In the genomic region with DNA sequence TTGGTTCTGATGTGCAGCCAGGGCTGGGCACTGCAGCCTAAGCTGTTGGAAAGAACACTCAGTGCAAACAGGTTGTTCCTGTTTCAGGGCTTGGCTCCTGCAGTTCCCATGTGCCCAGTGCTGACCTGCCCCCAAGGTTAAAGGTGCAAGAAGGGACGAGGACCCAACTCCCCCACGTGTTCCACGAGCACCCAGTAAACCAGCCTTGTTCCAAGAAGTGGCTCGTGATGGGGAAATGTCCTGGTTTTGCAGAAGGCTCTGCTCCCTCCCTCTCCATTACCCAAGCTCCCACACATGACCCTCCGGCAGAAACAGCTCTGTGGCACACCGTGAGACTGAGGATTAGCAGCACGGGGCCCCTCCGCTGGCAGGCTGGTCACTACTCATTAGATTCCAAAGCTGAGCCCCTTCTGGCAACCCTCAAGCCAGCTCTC, we compare ENCODE assay signal across 19 cellular contexts. TPM values are rescaled to one million over a fixed set of nuclear protein-coding genes. Genes with fewer than 3 reads are reported as not detected.
DNase-seq lines count a peak whose midpoint lies in the region; ATAC-seq and TF ChIP-seq lines count a peak whose summit lies in the region.
"Had no signal": no experiment of that assay in that cellular context is flagged by ENCODE, and none has a peak within 500 bp of the region (broad histone marks: within the 10 kb centered on the region; RNA-seq: fewer than 3 reads in every experiment).

No MANE protein-coding gene starts in this region.

- TF ChIP-seq CTCF in left ventricle myocardium inferior (IDR thresholded peaks at IDR 0.05; ENCODE audit: borderline replicate concordance) = no peak
- TF ChIP-seq CTCF in osteoblast (IDR thresholded peaks at IDR 0.05; ENCODE audit: extremely low read depth, low read depth, low read length) = no peak

- H3K4ac ChIP-seq in mesendoderm (ENCODE audit: low read depth, low read length) = no peak overlapping the region

- no peak overlapping the region for H4K8ac ChIP-seq in mesendoderm (ENCODE audit: low read depth, low read length)

- H3K9ac ChIP-seq in rectal smooth muscle tissue (ENCODE audit: low read length) (no peak overlapping the region), mesendoderm (ENCODE audit: low read length) (no peak overlapping the region)

- H3K27ac ChIP-seq in left ventricle myocardium inferior (replicated peaks) (peak overlapping the region; percentile 98), rectal smooth muscle tissue (ENCODE audit: low read depth, low read length) (peak overlapping the region; percentile 6), mesendoderm (ENCODE audit: low read depth, low read length) (no peak overlapping the region), osteoblast (ENCODE audit: low read depth, low read length) (no peak overlapping the region)
- H3K27ac ChIP-seq: brain microvascular endothelial cell, SJSA1 had no signal

- H3K23ac ChIP-seq in mesendoderm (ENCODE audit: low read length) = no peak overlapping the region

- no peaks in the 10 kb centered on the region for H3K79me1 ChIP-seq in mesendoderm (ENCODE audit: low read length)

- DNase-seq in Right ventricle myocardium inferior (ENCODE audit: missing footprints) (no peak), left cardiac atrium (no peak), left ventricle myocardium inferior (no peak), mesendoderm (no peak), osteoblast (ENCODE audit: insufficient read length, low spot score, missing footprints) (no peak), NCI-H146 treated with DMSO at 0.1 percent for 48 hours (lab: John Stamatoyannopoulos, UW; ENCODE audit: unreplicated experiment) (no peak)
- DNase-seq: ACHN, brain microvascular endothelial cell, foreskin melanocyte, KG1, NCI-H1105 treated with DMSO at 0.1 percent for 48 hours, NCI-H226, occipital lobe had no signal

- no peak overlapping the region for H4K5ac ChIP-seq in mesendoderm (ENCODE audit: low read length)

- H3K4me3 ChIP-seq in left ventricle myocardium inferior (peak overlapping the region; percentile 29), rectal smooth muscle tissue (ENCODE audit: low read length) (no peak overlapping the region), mesendoderm (ENCODE audit: low read length) (no peak overlapping the region), osteoblast (ENCODE audit: insufficient read depth, low read length) (no peak overlapping the region)
- H3K4me3 ChIP-seq: SJSA1 had no signal

- H2AK5ac ChIP-seq in mesendoderm (ENCODE audit: low read length) = no peak overlapping the region

- no peak overlapping the region for H2BK15ac ChIP-seq in mesendoderm (replicated peaks; ENCODE audit: low read depth)

- H2BK5ac ChIP-seq in mesendoderm (ENCODE audit: low read length) = no peak overlapping the region

- no peak overlapping the region for H2AFZ ChIP-seq in osteoblast (ENCODE audit: low read length)

- no peaks in the 10 kb centered on the region for H3K27me3 ChIP-seq in left ventricle myocardium inferior (ENCODE audit: low read depth)
- H3K27me3 ChIP-seq in rectal smooth muscle tissue (ENCODE audit: control insufficient read depth, insufficient read depth, low read length) = no peaks in the 10 kb centered on the region
- no peaks in the 10 kb centered on the region for H3K27me3 ChIP-seq in mesendoderm (ENCODE audit: insufficient read depth, low read length, poor library complexity)
- peaks cover 9% of the 10 kb centered on the region for H3K27me3 ChIP-seq in osteoblast (ENCODE audit: insufficient read depth, low read length)
- H3K27me3 ChIP-seq: brain microvascular endothelial cell, SJSA1 had no signal

- H3K36me3 ChIP-seq in left ventricle myocardium inferior (peaks cover 21% of the 10 kb centered on the region), rectal smooth muscle tissue (ENCODE audit: control insufficient read depth, insufficient read depth, low read length) (peaks cover 19% of the 10 kb centered on the region), mesendoderm (ENCODE audit: control insufficient read depth, insufficient read depth, low read length) (no peaks in the 10 kb centered on the region), osteoblast (ENCODE audit: insufficient read depth, low read length) (no peaks in the 10 kb centered on the region)
- H3K36me3 ChIP-seq: brain microvascular endothelial cell, SJSA1 had no signal

- H3K79me2 ChIP-seq in mesendoderm (ENCODE audit: control insufficient read depth, insufficient read depth, low read length) (no peaks in the 10 kb centered on the region), osteoblast (ENCODE audit: insufficient read depth, low read length) (no peaks in the 10 kb centered on the region)

- no CpG with 5 or more reads among the region's 8 CpGs for WGBS in mesendoderm (ENCODE audit: extremely low coverage, insufficient coverage, low lambda C conversion rate)

- intact Hi-C loops in Right ventricle myocardium inferior (cut with DNase I) (no loop called here), left cardiac atrium (cut with DNase I) (no loop called here), left ventricle myocardium inferior (cut with micrococcal nuclease) (no loop called here)

- H4K20me1 ChIP-seq in osteoblast (ENCODE audit: insufficient read depth, low read length) = no peaks in the 10 kb centered on the region

- no peak overlapping the region for H3K18ac ChIP-seq in mesendoderm (ENCODE audit: low read length)

- no peak overlapping the region for H3K56ac ChIP-seq in mesendoderm (ENCODE audit: low read length)

- H3K4me2 ChIP-seq in mesendoderm (ENCODE audit: low read length) (no peak overlapping the region), osteoblast (ENCODE audit: insufficient read depth, low read length) (no peak overlapping the region)

- H3K9me3 ChIP-seq in left ventricle myocardium inferior (replicated peaks) (no peaks in the 10 kb centered on the region), osteoblast (ENCODE audit: low read depth, low read length) (no peaks in the 10 kb centered on the region)
- H3K9me3 ChIP-seq: Caco-2, SJSA1 had no signal

- no peak overlapping the region for H2BK120ac ChIP-seq in mesendoderm (ENCODE audit: low read depth, low read length)

- ATAC-seq in Right ventricle myocardium inferior (peak; percentile 12), left cardiac atrium (no peak), GM18517 (IDR thresholded peaks at IDR 0.05; ENCODE audit: unreplicated experiment) (no peak)

- peaks cover 98% of the 10 kb centered on the region for H3K4me1 ChIP-seq in left ventricle myocardium inferior
- H3K4me1 ChIP-seq in rectal smooth muscle tissue (ENCODE audit: control insufficient read depth, insufficient read depth, low read length) = peaks cover 49% of the 10 kb centered on the region
- no peaks in the 10 kb centered on the region for H3K4me1 ChIP-seq in mesendoderm (ENCODE audit: control insufficient read depth, low read depth, low read length)
- peaks cover 18% of the 10 kb centered on the region for H3K4me1 ChIP-seq in osteoblast (ENCODE audit: insufficient read depth, low read length)
- H3K4me1 ChIP-seq: Caco-2, SJSA1 had no signal

RNA-seq across cellular contexts. Expression of a gene that starts 9.4 kb away (rescaled TPM):
- total RNA-seq in Right ventricle myocardium inferior (135 TPM), left cardiac atrium (10 to 100 TPM; 27.9 to 55.0 TPM), left ventricle myocardium inferior (159 TPM), osteoblast (1.4 and 2.1 TPM in 2 replicates)
- 0.15 TPM for polyA plus RNA-seq in mesendoderm (2013, experiment 1 of 2)
- polyA plus RNA-seq in mesendoderm (2013, experiment 2 of 2) = 0.21 TPM

RNA-seq across cellular contexts. Expression of a gene that starts 33.4 kb away (rescaled TPM):
- total RNA-seq in Right ventricle myocardium inferior = 0.14 TPM
- total RNA-seq in left cardiac atrium = under 1 TPM in 1 of 2 donors, not detected in 1; 0.38 TPM
- 0.33 TPM for total RNA-seq in left ventricle myocardium inferior
- not detected for polyA plus RNA-seq in mesendoderm (2013, experiment 1 of 2)
- not detected for polyA plus RNA-seq in mesendoderm (2013, experiment 2 of 2)
- total RNA-seq in osteoblast = not detected in 2 replicates
- total RNA-seq: Caco-2, mononuclear cell, occipital lobe, SJSA1, subcutaneous adipose tissue had no signal

RNA-seq across cellular contexts. Expression of a gene that starts 56.0 kb away (rescaled TPM):
- total RNA-seq in Right ventricle myocardium inferior = 26.8 TPM
- total RNA-seq in left cardiac atrium = 10 to 100 TPM; 47.0 to 52.2 TPM
- total RNA-seq in left ventricle myocardium inferior = 23.8 TPM
- polyA plus RNA-seq in mesendoderm (2013, experiment 1 of 2) = 39.6 TPM
- 38.0 TPM for polyA plus RNA-seq in mesendoderm (2013, experiment 2 of 2)
- 69.2 and 70.2 TPM in 2 replicates for total RNA-seq in osteoblast

Comparison
In these comparisons a context has a peak if more than half of its experiments do, and no peak if none do; other contexts are left out.
1. H3K27ac ChIP-seq: peak in left ventricle myocardium inferior (single experiment) and rectal smooth muscle tissue (single experiment); none in mesendoderm (single experiment) and osteoblast (single experiment).